18 cellular contexts compared by ENCODE assay signal in the genomic region with DNA sequence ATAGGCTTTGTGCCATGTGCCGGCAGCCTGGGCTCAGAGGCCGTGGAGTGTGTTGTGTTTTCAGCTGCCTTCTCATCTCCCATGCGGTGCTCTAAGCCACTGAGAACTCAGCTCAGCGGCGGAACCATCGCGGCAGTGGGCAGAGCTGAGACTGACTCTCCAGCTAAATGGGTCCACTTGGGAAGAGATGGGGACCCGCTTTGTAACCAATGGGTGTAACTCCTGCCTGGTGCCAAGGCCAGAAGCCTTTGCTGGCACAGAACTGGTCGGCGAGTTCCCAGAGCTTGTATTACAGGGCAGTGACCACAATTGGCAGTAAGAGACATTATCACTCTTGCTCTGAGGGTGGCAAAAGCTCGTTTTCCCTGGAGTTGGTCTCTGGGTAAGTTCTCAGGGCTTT.
DNase-seq lines count a peak whose midpoint lies in the region; ATAC-seq, FAIRE-seq and TF ChIP-seq lines count a peak whose summit lies in the region.
"Had no signal": no experiment of that assay in that cellular context is flagged by ENCODE, and none has a peak within 500 bp of the region (broad histone marks: within the 10 kb centered on the region; RNA-seq: fewer than 3 reads in every experiment).

No MANE protein-coding gene starts in this region.

- H3K27me3 Mint-ChIP-seq in endothelial cell (ENCODE audit: unreplicated experiment), result no peaks in the 10 kb centered on the region

- no peak overlapping the region for H3K4me3 Mint-ChIP-seq in endothelial cell (ENCODE audit: unreplicated experiment)
- H3K4me3 Mint-ChIP-seq: HFFc6 had no signal

- no peak for FAIRE-seq in frontal cortex (lab: Jason Lieb, UNC)
- FAIRE-seq: A204.1, H54, HepG2 had no signal

- TF ChIP-seq POLR2A in gastrocnemius medialis (IDR thresholded peaks at IDR 0.05) (no peak), vagina (IDR thresholded peaks at IDR 0.05) (no peak)

- H3K27ac ChIP-seq in cingulate gyrus (ENCODE audit: low read depth, low read length) (peak overlapping the region; percentile 26), gastrocnemius medialis (no peak overlapping the region), vagina (no peak overlapping the region)
- H3K27ac ChIP-seq: KMS-11 had no signal

- H3K36me3 Mint-ChIP-seq in endothelial cell (ENCODE audit: low read depth, unreplicated experiment), result peaks cover 37% of the 10 kb centered on the region

- H3K4me3 ChIP-seq in gastrocnemius medialis, result no peak overlapping the region
- no peak overlapping the region for H3K4me3 ChIP-seq in vagina

- peak; percentile 66 to 69 for ATAC-seq in gastrocnemius medialis
- ATAC-seq: HepG2, Panc1 had no signal

- TF ChIP-seq CTCF in gastrocnemius medialis (IDR thresholded peaks at IDR 0.05 in 4 of 5, conservative IDR thresholded peaks at IDR 0.05 in 1 of 5) (no peak), vagina (IDR thresholded peaks at IDR 0.05) (no peak), endothelial cell (IDR thresholded peaks at IDR 0.05; ENCODE audit: unreplicated experiment) (no peak)

- intact Hi-C loops in gastrocnemius medialis (cut with DNase I; ENCODE audit: low total_unique reads) (no loop called here), vagina (cut with DNase I) (no loop called here)

- H3K9me3 ChIP-seq in gastrocnemius medialis (no peaks in the 10 kb centered on the region), vagina (no peaks in the 10 kb centered on the region)

- H3K4me1 Mint-ChIP-seq in endothelial cell (ENCODE audit: unreplicated experiment), result no peaks in the 10 kb centered on the region

- no peaks in the 10 kb centered on the region for H3K9me3 Mint-ChIP-seq in endothelial cell (ENCODE audit: unreplicated experiment)
- H3K9me3 Mint-ChIP-seq: HFFc6 had no signal

- in situ Hi-C loops in G401 (cut with HindIII; ENCODE audit: low sequenced_read_pairs) (no loop called here), gastrocnemius medialis (cut with MboI; ENCODE audit: low sequenced_read_pairs in 4 of 4) (no loop called here)

- H3K36me3 ChIP-seq in gastrocnemius medialis (no peaks in the 10 kb centered on the region), vagina (peaks cover 0 to 3% of the 10 kb centered on the region in 2 donors)

- DNase-seq in G401 (ENCODE audit: low spot score) (peak; percentile 18), midbrain (lab: John Stamatoyannopoulos, UW) (peak; percentile 22), gastrocnemius medialis (no peak), frontal cortex (ENCODE audit: low spot score in 2 of 2) (no peak), vagina (ENCODE audit: extremely low spot score in 2 of 2) (no peak), endothelial cell (ENCODE audit: low spot score) (no peak)
- DNase-seq in activated CD8-positive, alpha-beta memory T cell treated with anti-CD3 and anti-CD28 coated beads, Interleukin-2, amount 50 U/mL, for 4 hours, result no peak
- DNase-seq: HFFc6, NCI-H1048, NCI-H1436 treated with DMSO at 0.1 percent for 48 hours, NCI-H2081, NCI-H524 had no signal

- H3K27ac Mint-ChIP-seq in endothelial cell (ENCODE audit: unreplicated experiment), result no peak overlapping the region
- H3K27ac Mint-ChIP-seq: HFFc6 had no signal

- peaks cover 3 to 7% of the 10 kb centered on the region in 2 donors for H3K4me1 ChIP-seq in gastrocnemius medialis
- peaks cover 2% of the 10 kb centered on the region for H3K4me1 ChIP-seq in vagina

- no peaks in the 10 kb centered on the region for H3K27me3 ChIP-seq in gastrocnemius medialis
- H3K27me3 ChIP-seq in vagina, result no peaks in the 10 kb centered on the region

Comparison
In these comparisons a context has a peak if more than half of its experiments do, and no peak if none do; other contexts are left out.
1. DNase-seq: peak in G401 (single experiment) and midbrain (single experiment); none in gastrocnemius medialis (0 of 2), frontal cortex (0 of 2), vagina (0 of 2), activated CD8-positive, alpha-beta memory T cell treated with anti-CD3 and anti-CD28 coated beads, Interleukin-2, amount 50 U/mL, for 4 hours (single experiment) and endothelial cell (single experiment).